In the genomic region with DNA sequence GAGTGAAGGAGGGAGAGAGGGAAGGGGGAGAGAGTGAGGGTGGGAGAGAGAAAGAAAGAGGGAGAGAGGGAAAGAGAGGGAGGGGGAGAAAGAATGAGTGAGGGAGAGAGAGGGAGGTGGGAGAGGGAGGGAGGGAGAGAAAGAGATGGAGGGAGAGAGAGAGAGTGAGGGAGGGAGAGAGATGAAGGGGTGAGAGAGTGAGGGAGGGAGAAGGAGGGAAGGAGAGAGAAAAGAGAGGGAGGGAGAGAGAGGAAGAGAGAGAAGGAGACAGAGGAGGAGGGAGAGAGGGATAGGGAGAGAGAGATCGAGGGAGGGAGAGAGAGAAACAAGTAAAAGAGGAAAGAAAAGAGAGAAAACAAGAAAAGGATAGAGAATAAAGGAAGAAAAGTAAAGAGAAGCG, we compare ENCODE assay signal across 10 cellular contexts.
"Had no signal": no experiment of that assay in that cellular context is flagged by ENCODE, and none has a peak within 500 bp of the region (broad histone marks: within the 10 kb centered on the region; RNA-seq: fewer than 3 reads in every experiment).

No MANE protein-coding gene starts in this region.

- H3K9ac ChIP-seq: GM23248, KMS-11 had no signal

- H3K4me1 Mint-ChIP-seq: IgD-negative memory B cell had no signal

- H3K27me3 Mint-ChIP-seq: IgD-negative memory B cell had no signal

- H2AFZ ChIP-seq: GM23248 had no signal

- FAIRE-seq: H54, HTR-8/SVneo had no signal

- H3K4me3 ChIP-seq: GM23248 had no signal

- H3K27ac ChIP-seq: GM23248, KMS-11 had no signal

- DNase-seq: GM23248, GOT3, H9, HCEC 1CT, HFFc6, KBM-7 had no signal

- H3K4me2 ChIP-seq: KMS-11 had no signal

- H3K27ac Mint-ChIP-seq: HFFc6, IgD-negative memory B cell had no signal

- H3K4me3 Mint-ChIP-seq: H9, HFFc6, IgD-negative memory B cell had no signal
